1 cellular context compared by ENCODE assay signal in genomic region chr3:195907730-195908438, GRCh38.
A peak's percentile ranks its signal among the peaks of the same experiment; 100 is the strongest.
TF ChIP-seq lines count a peak whose summit lies in the region.

No MANE protein-coding gene starts in this region.

TF ChIP-seq in HepG2, 621 proteins besides CTCF, POLR2A, EP300 and RAD21 (continued from another document):
- TF ChIP-seq ZNF225 (CRISPR knock-in tag; IDR thresholded peaks at IDR 0.05) = 0 out of 2 replicates have a peak, but pooled peaks have one; percentile 17
- TF ChIP-seq USF2 (IDR thresholded peaks at IDR 0.05; ENCODE audit: low read depth, low read length) = 0 out of 2 replicates have a peak, but pooled peaks have one; percentile 42
- no peak; the same call in 1 of the 2 replicates for TF ChIP-seq USF2 (CRISPR knock-in tag; IDR thresholded peaks at IDR 0.05; ENCODE audit: borderline replicate concordance)
- no peak for TF ChIP-seq ZNF264 (CRISPR knock-in tag; IDR thresholded peaks at IDR 0.05)
- TF ChIP-seq SAP130 (CRISPR knock-in tag; IDR thresholded peaks at IDR 0.05; ENCODE audit: low read depth) = 0 out of 2 replicates have a peak, but pooled peaks have one; percentile 22
- no peak for TF ChIP-seq CC2D1A (CRISPR knock-in tag; IDR thresholded peaks at IDR 0.05)
- TF ChIP-seq MAX (IDR thresholded peaks at IDR 0.05) = peak; percentile 35; the same call in 1 of the 2 replicates
- peak; percentile 48; the same call in 1 of the 2 replicates for TF ChIP-seq ZFP91 (CRISPR knock-in tag; IDR thresholded peaks at IDR 0.05; ENCODE audit: borderline replicate concordance)
- TF ChIP-seq, protein P1, sequence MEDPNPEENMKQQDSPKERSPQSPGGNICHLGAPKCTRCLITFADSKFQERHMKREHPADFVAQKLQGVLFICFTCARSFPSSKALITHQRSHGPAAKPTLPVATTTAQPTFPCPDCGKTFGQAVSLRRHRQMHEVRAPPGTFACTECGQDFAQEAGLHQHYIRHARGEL (CRISPR knock-in tag; IDR thresholded peaks at IDR 0.05) = 0 out of 2 replicates have a peak, but pooled peaks have one; percentile 16
- TF ChIP-seq ZNF274 (CRISPR knock-in tag; IDR thresholded peaks at IDR 0.05) = 0 out of 2 replicates have a peak, but pooled peaks have one; percentile 19
- no peak for TF ChIP-seq ZNF256 (CRISPR knock-in tag; conservative IDR thresholded peaks at IDR 0.05)
- peak; percentile 59; the same call in 1 of the 2 replicates for TF ChIP-seq NRL (CRISPR knock-in tag; IDR thresholded peaks at IDR 0.05; ENCODE audit: borderline replicate concordance)
- TF ChIP-seq ZNF280B (CRISPR knock-in tag; IDR thresholded peaks at IDR 0.05; ENCODE audit: borderline replicate concordance) = peak; percentile 51; the same call in 1 of the 2 replicates
- TF ChIP-seq, protein P2, sequence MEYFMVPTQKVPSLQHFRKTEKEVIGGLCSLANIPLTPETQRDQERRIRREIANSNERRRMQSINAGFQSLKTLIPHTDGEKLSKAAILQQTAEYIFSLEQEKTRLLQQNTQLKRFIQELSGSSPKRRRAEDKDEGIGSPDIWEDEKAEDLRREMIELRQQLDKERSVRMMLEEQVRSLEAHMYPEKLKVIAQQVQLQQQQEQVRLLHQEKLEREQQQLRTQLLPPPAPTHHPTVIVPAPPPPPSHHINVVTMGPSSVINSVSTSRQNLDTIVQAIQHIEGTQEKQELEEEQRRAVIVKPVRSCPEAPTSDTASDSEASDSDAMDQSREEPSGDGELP (IDR thresholded peaks at IDR 0.05; ENCODE audit: borderline replicate concordance, low read depth) = peak; percentile 46; the same call in 1 of the 2 replicates
